Comparison of ENCODE assay signal across 8 cellular contexts in the genomic region with DNA sequence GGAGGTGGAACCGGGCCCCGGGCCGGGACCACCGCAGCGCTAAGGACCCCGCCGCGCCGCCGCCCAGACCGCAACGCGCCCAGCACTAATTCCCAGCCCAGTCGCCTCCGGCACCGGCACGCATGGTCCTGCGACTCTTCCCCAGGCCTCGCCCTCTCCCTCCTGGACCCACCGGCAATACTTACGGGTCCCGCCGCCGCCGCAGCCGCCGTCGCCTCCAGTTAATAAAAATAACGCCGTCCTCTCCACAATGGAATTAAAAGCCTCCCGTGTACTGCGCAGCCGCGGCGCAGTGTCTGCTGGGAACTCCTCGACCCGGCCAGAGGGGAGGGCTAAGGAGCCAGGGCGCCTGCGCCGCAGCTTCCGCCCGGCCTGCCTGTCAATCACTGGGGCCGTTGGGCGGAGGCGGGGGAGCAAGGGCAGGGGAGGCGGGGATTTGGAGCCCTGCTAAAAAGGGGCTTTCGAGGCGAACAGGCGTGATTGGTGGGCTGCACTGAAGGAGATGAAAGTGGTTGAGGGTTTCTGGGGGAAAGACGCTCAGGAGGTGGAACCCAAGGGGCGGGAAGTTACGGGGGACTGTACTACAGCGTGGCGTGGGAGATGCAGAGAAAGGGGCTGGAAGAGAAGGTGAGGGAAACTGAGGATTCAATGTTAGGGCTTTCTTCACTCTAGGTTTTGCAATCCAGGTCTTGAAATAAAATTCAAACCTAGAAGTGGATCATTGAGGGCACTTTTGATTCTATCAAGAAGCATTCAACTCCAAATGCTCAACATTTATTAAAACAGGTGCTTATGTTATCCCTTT. TPM values are rescaled to one million over a fixed set of nuclear protein-coding genes. Genes with fewer than 3 reads are reported as not detected.
DNase-seq lines count a peak whose midpoint lies in the region; ATAC-seq and TF ChIP-seq lines count a peak whose summit lies in the region.

A gene with protein sequence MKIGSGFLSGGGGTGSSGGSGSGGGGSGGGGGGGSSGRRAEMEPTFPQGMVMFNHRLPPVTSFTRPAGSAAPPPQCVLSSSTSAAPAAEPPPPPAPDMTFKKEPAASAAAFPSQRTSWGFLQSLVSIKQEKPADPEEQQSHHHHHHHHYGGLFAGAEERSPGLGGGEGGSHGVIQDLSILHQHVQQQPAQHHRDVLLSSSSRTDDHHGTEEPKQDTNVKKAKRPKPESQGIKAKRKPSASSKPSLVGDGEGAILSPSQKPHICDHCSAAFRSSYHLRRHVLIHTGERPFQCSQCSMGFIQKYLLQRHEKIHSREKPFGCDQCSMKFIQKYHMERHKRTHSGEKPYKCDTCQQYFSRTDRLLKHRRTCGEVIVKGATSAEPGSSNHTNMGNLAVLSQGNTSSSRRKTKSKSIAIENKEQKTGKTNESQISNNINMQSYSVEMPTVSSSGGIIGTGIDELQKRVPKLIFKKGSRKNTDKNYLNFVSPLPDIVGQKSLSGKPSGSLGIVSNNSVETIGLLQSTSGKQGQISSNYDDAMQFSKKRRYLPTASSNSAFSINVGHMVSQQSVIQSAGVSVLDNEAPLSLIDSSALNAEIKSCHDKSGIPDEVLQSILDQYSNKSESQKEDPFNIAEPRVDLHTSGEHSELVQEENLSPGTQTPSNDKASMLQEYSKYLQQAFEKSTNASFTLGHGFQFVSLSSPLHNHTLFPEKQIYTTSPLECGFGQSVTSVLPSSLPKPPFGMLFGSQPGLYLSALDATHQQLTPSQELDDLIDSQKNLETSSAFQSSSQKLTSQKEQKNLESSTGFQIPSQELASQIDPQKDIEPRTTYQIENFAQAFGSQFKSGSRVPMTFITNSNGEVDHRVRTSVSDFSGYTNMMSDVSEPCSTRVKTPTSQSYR (minus strand): TSS at position 276 of the 805 bp plus-strand sequence. CDS start 331 bp downstream, outside the sequence.

- peaks cover 23% of the 10 kb centered on the region for H3K36me3 Mint-ChIP-seq in CD4-positive, CD25-positive, alpha-beta regulatory T cell
- H3K36me3 Mint-ChIP-seq in dendritic cell treated with granulocyte-macrophage colony-stimulating factor and Interleukin-4, amounts not matched to agents 40 ng/mL and 50 ng/mL, for 4 days (ENCODE audit: low read depth) = peaks cover 40% of the 10 kb centered on the region

- peaks cover 49% of the 10 kb centered on the region for H3K4me1 ChIP-seq in CD4-positive, CD25-positive, alpha-beta regulatory T cell (ENCODE audit: control insufficient read depth, insufficient read depth, low read length, poor library complexity, severe bottlenecking)
- H3K4me1 ChIP-seq in left lung = peaks cover 16 to 49% of the 10 kb centered on the region in 2 donors

- H3K27ac ChIP-seq in CD4-positive, CD25-positive, alpha-beta regulatory T cell (ENCODE audit: insufficient read depth, low read length, poor library complexity, severe bottlenecking) = peak within 1 kb of the TSS; percentile 78
- H3K27ac ChIP-seq in left lung = peak within 1 kb of the TSS; percentile 75 to 90

- no peaks in the 10 kb centered on the region for H3K27me3 ChIP-seq in CD4-positive, CD25-positive, alpha-beta regulatory T cell (ENCODE audit: control insufficient read depth, insufficient read depth, low read length)
- H3K27me3 ChIP-seq in left lung = no peaks in the 10 kb centered on the region

- TF ChIP-seq CTCF in left lung (IDR thresholded peaks at IDR 0.05) = no peak

- DNase-seq in CD4-positive, CD25-positive, alpha-beta regulatory T cell = peak; percentile 95 to 97 (median 95)
- DNase-seq in NCI-H774 (lab: John Stamatoyannopoulos, UW) = peak; percentile 94
- peak; percentile 83 to 94 for DNase-seq in activated CD4-positive, alpha-beta T cell treated with anti-CD3 and anti-CD28 coated beads, Interleukin-2, amount 50 U/mL, for 24 hours (ENCODE audit: low read depth in 1 of 2, low spot score in 1 of 2)
- peak; percentile 96 to 99 for DNase-seq in left lung
- DNase-seq in stimulated activated CD4-positive, alpha-beta T cell treated with anti-CD3 and anti-CD28 coated beads, Interleukin-2, amount 100 ng/mL, for 4 hours (ENCODE audit: low read depth) = peak; percentile 94

- peak within 1 kb of the TSS; percentile 93 for H3K4me3 ChIP-seq in CD4-positive, CD25-positive, alpha-beta regulatory T cell (ENCODE audit: low read depth, low read length)
- H3K4me3 ChIP-seq in left lung = peak within 1 kb of the TSS; percentile 45 to 79

- H3K9me3 Mint-ChIP-seq in CD4-positive, CD25-positive, alpha-beta regulatory T cell = peaks cover 0 to 4% (median 0%) of the 10 kb centered on the region in 7 donors
- no peaks in the 10 kb centered on the region for H3K9me3 Mint-ChIP-seq in dendritic cell treated with granulocyte-macrophage colony-stimulating factor and Interleukin-4, amounts not matched to agents 40 ng/mL and 50 ng/mL, for 4 days

- no peaks in the 10 kb centered on the region for H3K9me3 ChIP-seq in CD4-positive, CD25-positive, alpha-beta regulatory T cell (ENCODE audit: control insufficient read depth in 2 of 2, low read length in 2 of 2)
- no peaks in the 10 kb centered on the region for H3K9me3 ChIP-seq in left lung

- H3K4me1 Mint-ChIP-seq in CD4-positive, CD25-positive, alpha-beta regulatory T cell = peaks cover 22 to 56% (median 44%) of the 10 kb centered on the region in 4 donors
- H3K4me1 Mint-ChIP-seq in dendritic cell treated with granulocyte-macrophage colony-stimulating factor and Interleukin-4, amounts not matched to agents 40 ng/mL and 50 ng/mL, for 4 days (ENCODE audit: low read depth) = peaks cover 40% of the 10 kb centered on the region

- peaks cover 4% of the 10 kb centered on the region for H3K27me3 Mint-ChIP-seq in CD4-positive, CD25-positive, alpha-beta regulatory T cell
- H3K27me3 Mint-ChIP-seq in dendritic cell treated with granulocyte-macrophage colony-stimulating factor and Interleukin-4, amounts not matched to agents 40 ng/mL and 50 ng/mL, for 4 days = peaks cover 2% of the 10 kb centered on the region

- peak within 1 kb of the TSS; percentile 96 to 100 (median 98) for H3K4me3 Mint-ChIP-seq in CD4-positive, CD25-positive, alpha-beta regulatory T cell
- peak within 1 kb of the TSS; percentile 88 for H3K4me3 Mint-ChIP-seq in dendritic cell treated with granulocyte-macrophage colony-stimulating factor and Interleukin-4, amounts not matched to agents 40 ng/mL and 50 ng/mL, for 4 days

- H3K27ac Mint-ChIP-seq in CD4-positive, CD25-positive, alpha-beta regulatory T cell = peak within 1 kb of the TSS; percentile 90 to 99 (median 97)
- peak within 1 kb of the TSS; percentile 90 for H3K27ac Mint-ChIP-seq in dendritic cell treated with granulocyte-macrophage colony-stimulating factor and Interleukin-4, amounts not matched to agents 40 ng/mL and 50 ng/mL, for 4 days

- peak; percentile 96 to 98 for ATAC-seq in CD4-positive, CD25-positive, alpha-beta regulatory T cell (ENCODE audit: low read depth in 2 of 2)
- ATAC-seq in GM19438 (IDR thresholded peaks at IDR 0.05; ENCODE audit: low read depth, unreplicated experiment) (peak; percentile 95), HG03571 (IDR thresholded peaks at IDR 0.05; ENCODE audit: unreplicated experiment) (peak; percentile 95), left lung (peak; percentile 97)

- intact Hi-C loops in dendritic cell treated with granulocyte-macrophage colony-stimulating factor and Interleukin-4, amounts not matched to agents 40 ng/mL and 50 ng/mL, for 4 days (cut with micrococcal nuclease) = no loop called here
- intact Hi-C loops in left lung (cut with DNase I) = no loop called here

- H3K36me3 ChIP-seq in CD4-positive, CD25-positive, alpha-beta regulatory T cell (ENCODE audit: control insufficient read depth, insufficient read depth, low read length) = peaks cover 2% of the 10 kb centered on the region
- peaks cover 0 to 13% of the 10 kb centered on the region in 2 donors for H3K36me3 ChIP-seq in left lung

RNA-seq across cellular contexts. Expression of the gene that starts here (rescaled TPM):
- 33.6 TPM for total RNA-seq in CD4-positive, CD25-positive, alpha-beta regulatory T cell
- polyA plus RNA-seq in CD4-positive, CD25-positive, alpha-beta regulatory T cell = 10 to 100 TPM; 27.9 to 41.9 (median 31.3) TPM
- 10 to 100 TPM; 18.1 to 25.3 TPM for total RNA-seq in left lung

Comparison
In these comparisons a context has a peak if more than half of its experiments do, and no peak if none do; other contexts are left out.
1. Peak in every context shown above with its lines: DNase-seq, ATAC-seq, H3K4me3 ChIP-seq and H3K27ac ChIP-seq.